26 cellular contexts compared by ENCODE assay signal in the genomic region with DNA sequence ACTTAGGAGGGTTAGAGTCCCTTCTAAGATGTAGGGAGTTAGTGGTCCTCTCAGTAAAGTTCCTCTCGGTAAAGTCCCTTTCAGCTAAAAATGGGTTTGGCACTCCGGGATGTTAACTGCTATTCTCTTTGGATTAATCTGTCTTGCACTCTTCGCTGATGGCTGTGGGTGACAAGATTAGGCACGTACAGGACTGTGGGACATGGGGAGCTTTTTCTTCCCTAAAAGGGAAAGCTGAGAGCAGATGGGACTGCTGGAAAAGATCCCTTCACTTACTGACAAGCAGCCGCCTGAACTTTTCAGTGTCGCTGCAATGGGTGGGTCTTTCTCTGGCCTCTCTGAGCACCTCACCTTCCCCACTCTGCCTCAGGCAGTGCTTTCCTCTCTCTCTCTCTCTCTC. TPM values are rescaled to one million over a fixed set of nuclear protein-coding genes. Genes with fewer than 3 reads are reported as not detected.
"Had no signal": no experiment of that assay in that cellular context is flagged by ENCODE, and none has a peak within 500 bp of the region (broad histone marks: within the 10 kb centered on the region; RNA-seq: fewer than 3 reads in every experiment).

No MANE protein-coding gene starts in this region.

- H3K4me3 Mint-ChIP-seq: activated naive CD8-positive, alpha-beta T cell treated with anti-CD3 and anti-CD28 coated beads, Interleukin-2, amount 50 U/mL, for 24 hours; naive thymus-derived CD4-positive, alpha-beta T cell; stimulated activated naive CD8-positive, alpha-beta T cell treated with anti-CD3 and anti-CD28 coated beads, Interleukin-15, Interleukin-2, amounts not matched to agents 100 ng/mL and 50 ng/mL, for 24 hours had no signal

- H3K27me3 Mint-ChIP-seq: progenitor cell of endocrine pancreas had no signal

- H3K27ac Mint-ChIP-seq: activated naive CD8-positive, alpha-beta T cell treated with anti-CD3 and anti-CD28 coated beads, Interleukin-2, amount 50 U/mL, for 24 hours; naive thymus-derived CD4-positive, alpha-beta T cell; progenitor cell of endocrine pancreas; stimulated activated naive CD8-positive, alpha-beta T cell treated with anti-CD3 and anti-CD28 coated beads, Interleukin-15, Interleukin-2, amounts not matched to agents 100 ng/mL and 50 ng/mL, for 24 hours had no signal

- H3K4me1 Mint-ChIP-seq: activated naive CD8-positive, alpha-beta T cell treated with anti-CD3 and anti-CD28 coated beads, Interleukin-2, amount 50 U/mL, for 24 hours had no signal

- H3K36me3 ChIP-seq: suprapubic skin, uterus had no signal

- H3K27me3 ChIP-seq: body of pancreas, suprapubic skin, uterus had no signal

- FAIRE-seq: islet of Langerhans had no signal

- H3K4me3 ChIP-seq: body of pancreas, lung, suprapubic skin, uterus had no signal

- ATAC-seq: activated naive CD8-positive, alpha-beta T cell treated with anti-CD3 and anti-CD28 coated beads, Interleukin-2, amount 50 U/mL, for 24 hours; body of pancreas; naive thymus-derived CD4-positive, alpha-beta T cell had no signal

- H3K9me3 ChIP-seq: body of pancreas, suprapubic skin, uterus had no signal

- H3K9me3 Mint-ChIP-seq: activated naive CD8-positive, alpha-beta T cell treated with anti-CD3 and anti-CD28 coated beads, Interleukin-2, amount 50 U/mL, for 24 hours; stimulated activated naive CD8-positive, alpha-beta T cell treated with anti-CD3 and anti-CD28 coated beads, Interleukin-15, Interleukin-2, amounts not matched to agents 100 ng/mL and 50 ng/mL, for 24 hours had no signal

- H3K4me1 ChIP-seq: body of pancreas, suprapubic skin, uterus had no signal

- DNase-seq: activated CD4-positive, alpha-beta T cell treated with anti-CD3 and anti-CD28 coated beads, Interleukin-2, amount 50 U/mL, for 4 hours; activated CD8-positive, alpha-beta memory T cell treated with anti-CD3 and anti-CD28 coated beads for 24 hours; activated gamma-delta T cell; activated naive CD4-positive, alpha-beta T cell treated with anti-CD3 and anti-CD28 coated beads, Interleukin-2, amount 50 U/mL, for 16 hours; activated naive CD8-positive, alpha-beta T cell treated with anti-CD3 and anti-CD28 coated beads, Interleukin-2, amount 50 U/mL, for 24 hours; activated T-cell treated with anti-CD3 and anti-CD28 coated beads, Interleukin-2, amount 50 U/mL, for 48 hours; anterior cingulate cortex; central memory CD4-positive, alpha-beta T cell; dermis blood vessel endothelial cell; effector memory CD4-positive, alpha-beta T cell; foreskin melanocyte; naive thymus-derived CD4-positive, alpha-beta T cell; retina; stimulated activated CD4-positive, alpha-beta T cell treated with anti-CD3 and anti-CD28 coated beads, Interleukin-12 subunit alpha, Interleukin-12 subunit beta, amount 100 ng/mL, for 4 hours; stimulated activated CD4-positive, alpha-beta T cell treated with anti-CD3 and anti-CD28 coated beads, Interleukin-4, amount 100 ng/mL, for 4 hours; T-helper 9 cell; trophoblast cell; uterus had no signal

- H3K27ac ChIP-seq: body of pancreas, suprapubic skin, uterus had no signal

RNA-seq across cellular contexts. Expression of a gene that starts 16.4 kb away (rescaled TPM):
- total RNA-seq: dermis blood vessel endothelial cell; naive thymus-derived CD4-positive, alpha-beta T cell; osteoblast; progenitor cell of endocrine pancreas; T-helper 1 cell treated with Interleukin-12 subunit alpha and Interleukin-12 subunit beta and Interleukin-4 antibody, amounts not matched to agents 30 ng/mL and 1 ng/mL, for 36 hours had no signal

RNA-seq across cellular contexts. Expression of a gene that starts 33.7 kb away (rescaled TPM):
- total RNA-seq: body of pancreas; lung; naive thymus-derived CD4-positive, alpha-beta T cell; osteoblast; progenitor cell of endocrine pancreas; suprapubic skin; T-helper 1 cell treated with Interleukin-12 subunit alpha and Interleukin-12 subunit beta and Interleukin-4 antibody, amounts not matched to agents 30 ng/mL and 1 ng/mL, for 36 hours; uterus had no signal
